In genomic region chr10:127346604-127347003, GRCh38 we compare ENCODE assay signal across 20 cellular contexts.
DNase-seq lines count a peak whose midpoint lies in the region; ATAC-seq, FAIRE-seq and TF ChIP-seq lines count a peak whose summit lies in the region.
"Had no signal": no experiment of that assay in that cellular context is flagged by ENCODE, and none has a peak within 500 bp of the region (broad histone marks: within the 10 kb centered on the region; RNA-seq: fewer than 3 reads in every experiment).

No MANE protein-coding gene starts in this region.

- DNase-seq in T-helper 1 cell, result no peak
- peak; percentile 14 for DNase-seq in GM12891 (ENCODE audit: insufficient read length, low spot score)
- no peak for DNase-seq in C1 segment of cervical spinal cord (lab: John Stamatoyannopoulos, UW)
- no peak for DNase-seq in cortex of kidney (lab: John Stamatoyannopoulos, UW)
- DNase-seq in epidermal melanocyte (ENCODE audit: insufficient read length, low spot score), result no peak
- DNase-seq: 8988T; activated effector memory CD4-positive, alpha-beta T cell treated with Interleukin-2 at 50 U/mL for 16 hours; KG1; NCI-H2107; NCI-H69; OCI-M1; ovary; SJCRH30; stimulated activated naive CD4-positive, alpha-beta T cell treated with Interleukin-2 at 50 U/mL for 16 hours had no signal

- no peak overlapping the region for H3K4me3 Mint-ChIP-seq in T-helper 1 cell treated with Interleukin-12 subunit alpha and Interleukin-12 subunit beta and Interleukin-4 antibody, amounts not matched to agents 30 μg/mL and 1 μg/mL, for 36 hours
- no peak overlapping the region for H3K4me3 Mint-ChIP-seq in activated T-helper 17 cell treated with anti-CD3 and anti-CD28 coated beads, Interleukin-2, amount 50 U/mL, for 72 hours

- peak overlapping the region; percentile 3 for H3K27ac Mint-ChIP-seq in T-helper 1 cell treated with Interleukin-12 subunit alpha and Interleukin-12 subunit beta and Interleukin-4 antibody, amounts not matched to agents 30 μg/mL and 1 μg/mL, for 36 hours
- no peak overlapping the region for H3K27ac Mint-ChIP-seq in activated T-helper 17 cell treated with anti-CD3 and anti-CD28 coated beads, Interleukin-2, amount 50 U/mL, for 72 hours

- no peaks in the 10 kb centered on the region for H3K9me3 Mint-ChIP-seq in T-helper 1 cell treated with Interleukin-12 subunit alpha and Interleukin-12 subunit beta and Interleukin-4 antibody, amounts not matched to agents 30 μg/mL and 1 μg/mL, for 36 hours
- H3K9me3 Mint-ChIP-seq in activated T-helper 17 cell treated with anti-CD3 and anti-CD28 coated beads, Interleukin-2, amount 50 U/mL, for 72 hours, result no peaks in the 10 kb centered on the region

- no peaks in the 10 kb centered on the region for H3K36me3 Mint-ChIP-seq in T-helper 1 cell treated with Interleukin-12 subunit alpha and Interleukin-12 subunit beta and Interleukin-4 antibody, amounts not matched to agents 30 μg/mL and 1 μg/mL, for 36 hours (ENCODE audit: low read depth)
- H3K36me3 Mint-ChIP-seq in activated T-helper 17 cell treated with anti-CD3 and anti-CD28 coated beads, Interleukin-2, amount 50 U/mL, for 72 hours (ENCODE audit: low read depth), result no peaks in the 10 kb centered on the region

- ATAC-seq in HG02571 (IDR thresholded peaks at IDR 0.05; ENCODE audit: unreplicated experiment), result peak; percentile 73
- ATAC-seq in activated T-helper 17 cell treated with anti-CD3 and anti-CD28 coated beads, Interleukin-2, amount 50 U/mL, for 72 hours (replicated peaks), result peak; percentile 61
- ATAC-seq: gastroesophageal sphincter, left lobe of liver had no signal

- FAIRE-seq in GM12891 (lab: Jason Lieb, UNC), result no peak
- FAIRE-seq: astrocyte had no signal

- H3K27me3 Mint-ChIP-seq in T-helper 1 cell treated with Interleukin-12 subunit alpha and Interleukin-12 subunit beta and Interleukin-4 antibody, amounts not matched to agents 30 μg/mL and 1 μg/mL, for 36 hours (ENCODE audit: low read depth), result no peaks in the 10 kb centered on the region
- peaks cover 13% of the 10 kb centered on the region for H3K27me3 Mint-ChIP-seq in activated T-helper 17 cell treated with anti-CD3 and anti-CD28 coated beads, Interleukin-2, amount 50 U/mL, for 72 hours

- TF ChIP-seq POLR2A in GM12891 (IDR thresholded peaks at IDR 0.05; ENCODE audit: low read depth, low read length), result no peak

- peaks cover 2% of the 10 kb centered on the region for H3K4me1 Mint-ChIP-seq in T-helper 1 cell treated with Interleukin-12 subunit alpha and Interleukin-12 subunit beta and Interleukin-4 antibody, amounts not matched to agents 30 μg/mL and 1 μg/mL, for 36 hours (ENCODE audit: low read depth)
- no peaks in the 10 kb centered on the region for H3K4me1 Mint-ChIP-seq in activated T-helper 17 cell treated with anti-CD3 and anti-CD28 coated beads, Interleukin-2, amount 50 U/mL, for 72 hours

TF ChIP-seq in GM12891, 5 proteins besides CTCF, POLR2A, EP300 and RAD21:
- TF ChIP-seq TAF1 (IDR thresholded peaks at IDR 0.05; ENCODE audit: low read depth, low read length) (no peak), PAX5 (IDR thresholded peaks at IDR 0.05; ENCODE audit: insufficient read depth, low read length, severe bottlenecking) (no peak), SPI1 (IDR thresholded peaks at IDR 0.05; ENCODE audit: low read depth, low read length) (no peak)
TF ChIP-seq in GM12891: peak in this region for 0.
